ENCODE assay signal across 8 cellular contexts in the genomic region with DNA sequence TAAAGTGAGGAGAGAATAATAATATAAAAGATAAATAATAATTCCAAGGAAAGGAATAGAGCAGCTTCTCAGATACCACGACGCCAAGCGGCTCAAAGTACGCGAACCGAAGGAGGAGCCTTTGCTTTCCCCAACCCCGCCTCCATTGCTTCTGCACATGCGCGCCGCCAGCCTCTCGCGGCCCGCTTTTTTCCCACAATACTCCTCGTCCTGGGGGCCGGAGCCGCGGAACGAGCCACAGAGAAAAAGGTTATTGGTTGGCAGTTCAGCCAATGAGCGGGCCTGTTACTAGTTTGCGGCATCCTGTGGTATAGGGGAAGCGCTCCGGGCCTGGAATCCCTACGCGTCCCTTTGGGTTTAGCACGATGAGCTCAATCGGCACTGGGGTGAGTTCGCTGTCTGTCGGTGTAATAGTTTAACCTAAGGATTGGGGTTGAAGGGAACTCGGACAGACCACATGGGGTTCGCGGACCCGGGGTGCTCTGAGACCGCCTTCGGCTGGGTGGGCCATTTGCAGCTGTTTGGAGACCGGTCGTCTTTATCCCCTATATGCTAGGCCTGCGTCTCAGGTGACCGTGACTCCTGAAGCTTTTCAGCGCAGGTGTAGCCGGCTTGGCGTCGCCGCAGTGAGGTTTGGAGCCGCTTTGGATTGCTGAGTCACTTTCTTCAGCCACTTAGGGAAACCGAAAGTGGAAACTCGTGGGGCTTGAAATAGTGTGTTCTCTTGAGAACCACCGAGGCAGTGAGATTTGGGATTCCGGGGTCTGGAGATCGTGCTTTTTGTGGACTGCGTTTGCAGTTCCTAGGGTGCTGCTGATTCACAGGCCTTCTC. TPM values are rescaled to one million over a fixed set of nuclear protein-coding genes. Genes with fewer than 3 reads are reported as not detected.
A peak's percentile ranks its signal among the peaks of the same experiment; 100 is the strongest.
DNase-seq lines count a peak whose midpoint lies in the region; ATAC-seq, FAIRE-seq and TF ChIP-seq lines count a peak whose summit lies in the region.

A gene (plus strand): TSS at position 288 of the 832 bp plus-strand sequence. CDS start 78 bp downstream, at position 366.

- H3K27ac ChIP-seq in pancreas (peak within 1 kb of the TSS; percentile 82 to 96 (median 87)), tibial artery (peak within 1 kb of the TSS; percentile 92 to 93)

- no peaks in the 10 kb centered on the region for H3K27me3 ChIP-seq in adipocyte (replicated peaks; ENCODE audit: control insufficient read depth, insufficient read depth, low read length)
- H3K27me3 ChIP-seq in pancreas: no peaks in the 10 kb centered on the region
- H3K27me3 ChIP-seq in tibial artery: no peaks in the 10 kb centered on the region

- H3K4me1 ChIP-seq in adipocyte (ENCODE audit: control insufficient read depth, insufficient read depth, low read length) (peaks cover 30% of the 10 kb centered on the region), pancreas (peaks cover 14 to 33% (median 33%) of the 10 kb centered on the region in 3 donors), tibial artery (peaks cover 0 to 27% (median 18%) of the 10 kb centered on the region in 4 donors)

- peaks cover 18% of the 10 kb centered on the region for H3K36me3 ChIP-seq in adipocyte (ENCODE audit: control insufficient read depth, insufficient read depth, low read length, severe bottlenecking)
- H3K36me3 ChIP-seq in pancreas: peaks cover 0 to 4% (median 4%) of the 10 kb centered on the region in 3 donors
- H3K36me3 ChIP-seq in tibial artery: peaks cover 10 to 18% (median 11%) of the 10 kb centered on the region in 3 donors

- peak; percentile 97 for DNase-seq in NCI-H1436 (lab: John Stamatoyannopoulos, UW)
- peak; percentile 97 for DNase-seq in T follicular helper cell (ENCODE audit: low read depth)
- peak; percentile 99 for DNase-seq in adipocyte (ENCODE audit: low read depth)
- DNase-seq in Right ventricle myocardium superior: peak; percentile 98
- peak; percentile 96 to 99 (median 98) for DNase-seq in pancreas
- DNase-seq in tibial artery: peak; percentile 99

- intact Hi-C loops in Right ventricle myocardium superior (cut with DNase I): no loop called here
- intact Hi-C loops in pancreas (cut with DNase I): loop anchor here in 1 of 3 donors (10.0 kb wide), 1 partner anchor 50 kb away; a partner anchor contains a TSS
- intact Hi-C loops in tibial artery (cut with DNase I; ENCODE audit: low total_unique reads): loop anchor here (5.0 kb wide), 1 partner anchor 53 kb away; a partner anchor contains a TSS

- WGBS in pancreas, 2 donors: 0% methylated on average over 50 of the region's 50 CpGs

- H3K9me3 ChIP-seq in adipocyte (ENCODE audit: control insufficient read depth, low read length): no peaks in the 10 kb centered on the region
- H3K9me3 ChIP-seq in pancreas: no peaks in the 10 kb centered on the region
- no peaks in the 10 kb centered on the region for H3K9me3 ChIP-seq in tibial artery

- ATAC-seq in HG02798 (IDR thresholded peaks at IDR 0.05; ENCODE audit: poor library complexity, unreplicated experiment): peak; percentile 94
- peak; percentile 94 for ATAC-seq in Right ventricle myocardium superior (ENCODE audit: poor library complexity)
- ATAC-seq in pancreas: peak; percentile 90 to 95 (median 92)

- no peak for TF ChIP-seq CTCF in GM12875 (IDR thresholded peaks at IDR 0.05; ENCODE audit: borderline replicate concordance, insufficient read depth, low read depth, low read length)
- no peak for TF ChIP-seq CTCF in pancreas (IDR thresholded peaks at IDR 0.05)
- no peak for TF ChIP-seq CTCF in tibial artery (IDR thresholded peaks at IDR 0.05)

- H3K4me3 ChIP-seq in GM12875 (ENCODE audit: low read depth, low read length) (peak within 1 kb of the TSS; percentile 91), adipocyte (ENCODE audit: low read length) (peak within 1 kb of the TSS; percentile 98), pancreas (peak within 1 kb of the TSS; percentile 61 to 90 (median 82)), tibial artery (peak within 1 kb of the TSS; percentile 77 to 80)

- H3K9ac ChIP-seq in adipocyte (ENCODE audit: low read length): peak within 1 kb of the TSS; percentile 99

- peak; percentile 87 for FAIRE-seq in pancreas (lab: Jason Lieb, UNC)

RNA-seq across cellular contexts. Expression of the gene that starts here (rescaled TPM):
- total RNA-seq in Right ventricle myocardium superior (162 TPM), pancreas (10 to 100 TPM; 40.0 to 67.8 (median 58.4) TPM)
- polyA plus RNA-seq in pancreas: 10 to 100 TPM; 66.3 to 74.7 TPM

Comparison
In these comparisons a context has a peak if more than half of its experiments do, and no peak if none do; other contexts are left out.
1. Peak in every context shown above with its lines: DNase-seq, ATAC-seq, H3K4me3 ChIP-seq and H3K27ac ChIP-seq.